Comparison of ENCODE assay signal across 20 cellular contexts in genomic region chr7:106248616-106249015, GRCh38. TPM values are rescaled to one million over a fixed set of nuclear protein-coding genes. Genes with fewer than 3 reads are reported as not detected.
DNase-seq lines count a peak whose midpoint lies in the region; ATAC-seq, FAIRE-seq and TF ChIP-seq lines count a peak whose summit lies in the region.
"Had no signal": no experiment of that assay in that cellular context is flagged by ENCODE, and none has a peak within 500 bp of the region (broad histone marks: within the 10 kb centered on the region; RNA-seq: fewer than 3 reads in every experiment).

No MANE protein-coding gene starts in this region.

- in situ Hi-C loops in HepG2 (cut with HindIII; ENCODE audit: extremely low pct_ligation_motif_present, low pct_unique_long_range_greater_than_20kb) (no loop called here), GM12878 (cut with MboI) (no loop called here)

- H3K27ac Mint-ChIP-seq in naive thymus-derived CD4-positive, alpha-beta T cell, result no peak overlapping the region
- H3K27ac Mint-ChIP-seq: CD8-positive, alpha-beta T cell; H9 had no signal

- FAIRE-seq in HepG2 (lab: Jason Lieb, UNC) (no peak), GM12878 (lab: Jason Lieb, UNC) (no peak)
- FAIRE-seq: GM12891, GM19239, H1 had no signal

- no peak overlapping the region for H3K4me3 Mint-ChIP-seq in naive thymus-derived CD4-positive, alpha-beta T cell
- H3K4me3 Mint-ChIP-seq: CD14-positive monocyte; CD8-positive, alpha-beta T cell; H9 had no signal

- POLR2A ChIA-PET in HepG2 (lab: Yijun Ruan, JAX), result no interaction called here
- POLR2A ChIA-PET in GM12878 (lab: Charles Lee), result no interaction called here
- POLR2A ChIA-PET in naive thymus-derived CD4-positive, alpha-beta T cell (lab: Charles Lee), result no interaction called here

- intact Hi-C loops in right lobe of liver (cut with DNase I), result no loop called here
- intact Hi-C loops in HepG2 (cut with micrococcal nuclease; ENCODE audit: unreplicated experiment), result no loop called here
- intact Hi-C loops in GM12878 (cut with micrococcal nuclease; ENCODE audit: unreplicated experiment), result no loop called here
- intact Hi-C loops in naive thymus-derived CD4-positive, alpha-beta T cell (cut with micrococcal nuclease), result no loop called here
- intact Hi-C loops in head of caudate nucleus (cut with DNase I), result no loop called here
- intact Hi-C loops in esophagus squamous epithelium (cut with DNase I), result no loop called here

- no peak overlapping the region for H3K4me3 ChIP-seq in right lobe of liver
- H3K4me3 ChIP-seq in HepG2 (replicated peaks in 1 of 3; ENCODE audit: insufficient read depth in 1 of 3, low read depth in 2 of 3, low read length in 3 of 3), result no peak overlapping the region
- H3K4me3 ChIP-seq in GM12878, result no peak overlapping the region
- H3K4me3 ChIP-seq in naive thymus-derived CD4-positive, alpha-beta T cell (ENCODE audit: low read length), result no peak overlapping the region
- H3K4me3 ChIP-seq in esophagus squamous epithelium, result no peak overlapping the region
- H3K4me3 ChIP-seq: BLaER1 had no signal

- TF ChIP-seq RAD21 in HepG2 (CRISPR knock-in tag; IDR thresholded peaks at IDR 0.05) (no peak), GM12878 (IDR thresholded peaks at IDR 0.05; ENCODE audit: insufficient read depth, low read depth, low read length) (no peak)

- H3K4me1 Mint-ChIP-seq in naive thymus-derived CD4-positive, alpha-beta T cell, result no peaks in the 10 kb centered on the region
- H3K4me1 Mint-ChIP-seq: CD14-positive monocyte, H9 had no signal

- H3K27me3 ChIP-seq in right lobe of liver (no peaks in the 10 kb centered on the region), HepG2 (ENCODE audit: control insufficient read depth in 1 of 2, insufficient read depth in 2 of 2, low read length in 2 of 2) (no peaks in the 10 kb centered on the region), GM12878 (replicated peaks in 1 of 2; ENCODE audit: control insufficient read depth in 2 of 2, insufficient read depth in 2 of 2, low read length in 1 of 2) (no peaks in the 10 kb centered on the region), esophagus squamous epithelium (no peaks in the 10 kb centered on the region)
- H3K27me3 ChIP-seq in naive thymus-derived CD4-positive, alpha-beta T cell (ENCODE audit: control insufficient read depth in 2 of 2, insufficient read depth in 2 of 2, low read length in 2 of 2), result no peaks in the 10 kb centered on the region
- H3K27me3 ChIP-seq: BLaER1 had no signal

- peaks cover 10 to 36% (median 21%) of the 10 kb centered on the region in 11 donors for H3K9me3 Mint-ChIP-seq in naive thymus-derived CD4-positive, alpha-beta T cell

- H3K36me3 ChIP-seq in right lobe of liver, result peaks cover 3 to 53% (median 34%) of the 10 kb centered on the region in 4 donors
- peaks cover 3 to 26% of the 10 kb centered on the region in 2 experiments; a peak in 3 of 5 replicates for H3K36me3 ChIP-seq in HepG2 (replicated peaks in 1 of 2; ENCODE audit: control insufficient read depth in 1 of 2, insufficient read depth in 2 of 2, low read length in 2 of 2)
- H3K36me3 ChIP-seq in GM12878 (ENCODE audit: control insufficient read depth in 2 of 2, insufficient read depth in 2 of 2, low read length in 1 of 2), result peaks cover 3 to 31% of the 10 kb centered on the region in 2 experiments
- H3K36me3 ChIP-seq in naive thymus-derived CD4-positive, alpha-beta T cell (ENCODE audit: control insufficient read depth in 2 of 3, insufficient read depth in 3 of 3, low read length in 3 of 3), result peaks cover 0 to 27% (median 8%) of the 10 kb centered on the region in 3 experiments
- peaks cover 2 to 63% (median 3%) of the 10 kb centered on the region in 3 donors for H3K36me3 ChIP-seq in esophagus squamous epithelium

- H3K27ac ChIP-seq in right lobe of liver (no peak overlapping the region), HepG2 (ENCODE audit: extremely low read length, insufficient read depth, low read length) (no peak overlapping the region), GM12878 (ENCODE audit: control insufficient read depth, insufficient read depth) (no peak overlapping the region), esophagus squamous epithelium (no peak overlapping the region)
- H3K27ac ChIP-seq in naive thymus-derived CD4-positive, alpha-beta T cell (ENCODE audit: low read depth, low read length), result no peak overlapping the region
- H3K27ac ChIP-seq: 22Rv1, BLaER1 had no signal

- H3K9me3 ChIP-seq in right lobe of liver (peaks cover 0 to 7% (median 0%) of the 10 kb centered on the region in 4 donors), HepG2 (ENCODE audit: low read length) (no peaks in the 10 kb centered on the region), GM12878 (replicated peaks; ENCODE audit: control insufficient read depth, insufficient read depth, low read length) (peaks cover 9% of the 10 kb centered on the region; the same call in 2 of the 3 replicates), esophagus squamous epithelium (peaks cover 0 to 9% (median 0%) of the 10 kb centered on the region in 3 donors)
- H3K9me3 ChIP-seq in naive thymus-derived CD4-positive, alpha-beta T cell (ENCODE audit: control insufficient read depth in 2 of 3, low read length in 3 of 3), result peaks cover 0 to 11% (median 0%) of the 10 kb centered on the region in 3 experiments

- BruUV-seq in HepG2 (replicated peaks; lab: Mats Ljungman, UMichigan) (no TSS peak), GM12878 (replicated peaks; lab: Mats Ljungman, UMichigan) (no TSS peak)

- 100% methylated on average over 2 of the region's 2 CpGs for WGBS in right lobe of liver (ENCODE audit: insufficient coverage, low coverage, low lambda C conversion rate, missing lambda C conversion rate)
- 97% methylated on average over 2 of the region's 2 CpGs for WGBS in HepG2 (ENCODE audit: low lambda C conversion rate)
- WGBS in GM12878 (ENCODE audit: insufficient coverage, insufficient replicate concordance, low lambda C conversion rate, missing lambda C conversion rate), result 100% methylated on average over 2 of the region's 2 CpGs
- 63 to 88% methylated on average over 2 of the region's 2 CpGs for WGBS in esophagus squamous epithelium, 2 donors

- H3K27me3 Mint-ChIP-seq in naive thymus-derived CD4-positive, alpha-beta T cell, result no peaks in the 10 kb centered on the region

- CTCF ChIA-PET in HepG2 (lab: Yijun Ruan, JAX; ENCODE audit: low intra/inter-chr PET ratio, low total read pairs), result no interaction called here
- CTCF ChIA-PET in GM12878 (lab: Yijun Ruan, JAX), result no interaction called here
- CTCF ChIA-PET in naive thymus-derived CD4-positive, alpha-beta T cell (lab: Charles Lee), result interaction anchor here (0.6 kb wide), 1 partner anchor 296 kb away, joined by 3 read pairs; no protein-coding TSS in a partner anchor

- peaks cover 0 to 20% (median 0%) of the 10 kb centered on the region in 4 donors for H3K4me1 ChIP-seq in right lobe of liver
- no peaks in the 10 kb centered on the region for H3K4me1 ChIP-seq in HepG2 (ENCODE audit: insufficient read depth, low read length)
- H3K4me1 ChIP-seq in GM12878 (ENCODE audit: control insufficient read depth, insufficient read depth, low read length), result no peaks in the 10 kb centered on the region
- no peaks in the 10 kb centered on the region for H3K4me1 ChIP-seq in naive thymus-derived CD4-positive, alpha-beta T cell (ENCODE audit: control insufficient read depth in 2 of 2, insufficient read depth in 2 of 2, low read length in 2 of 2)
- no peaks in the 10 kb centered on the region for H3K4me1 ChIP-seq in esophagus squamous epithelium
- H3K4me1 ChIP-seq: BLaER1 had no signal

- ATAC-seq in right lobe of liver (no peak), HepG2 (no peak), GM12878 (0 out of 3 replicates have a peak, but pooled peaks have one; percentile 8)
- peak; percentile 17 for ATAC-seq in naive thymus-derived CD4-positive, alpha-beta T cell
- ATAC-seq: CD8-positive, alpha-beta T cell had no signal

- RAD21 ChIA-PET in GM12878 (lab: Charles Lee; ENCODE audit: unreplicated experiment), result no interaction called here

- peaks cover 21 to 54% (median 51%) of the 10 kb centered on the region in 5 donors for H3K36me3 Mint-ChIP-seq in naive thymus-derived CD4-positive, alpha-beta T cell

- no peak for TF ChIP-seq CTCF in right lobe of liver (IDR thresholded peaks at IDR 0.05)
- TF ChIP-seq CTCF in HepG2 (CRISPR knock-in tag; IDR thresholded peaks at IDR 0.05), result no peak
- no peak for TF ChIP-seq CTCF in GM12878 (IDR thresholded peaks at IDR 0.05 in 2 of 3, conservative IDR thresholded peaks at IDR 0.05 in 1 of 3; ENCODE audit: control insufficient read depth in 2 of 3, extremely low read depth in 1 of 3, insufficient read depth in 1 of 3, low read depth in 3 of 3, low read length in 3 of 3)
- no peak for TF ChIP-seq CTCF in esophagus squamous epithelium (IDR thresholded peaks at IDR 0.05)

- H2AFZ ChIP-seq in HepG2 (ENCODE audit: low read length) (no peak overlapping the region), GM12878 (ENCODE audit: control insufficient read depth, low read depth, low read length) (no peak overlapping the region)

- no peak overlapping the region for H3K4me2 ChIP-seq in HepG2 (ENCODE audit: low read depth, low read length)
- H3K4me2 ChIP-seq in GM12878 (ENCODE audit: control insufficient read depth, insufficient read depth), result no peak overlapping the region
- H3K4me2 ChIP-seq: BLaER1 had no signal

- TF ChIP-seq EP300 in HepG2 (IDR thresholded peaks at IDR 0.05; ENCODE audit: low read depth in 2 of 2, low read length in 2 of 2), result no peak
- no peak for TF ChIP-seq EP300 in HepG2 (CRISPR knock-in tag; IDR thresholded peaks at IDR 0.05; ENCODE audit: borderline replicate concordance)
- no peak for TF ChIP-seq EP300 in GM12878 (IDR thresholded peaks at IDR 0.05; ENCODE audit: borderline replicate concordance in 1 of 2, control insufficient read depth in 1 of 2, low read depth in 2 of 2, low read length in 2 of 2)

- SMC1A ChIA-PET in GM12878 (lab: Charles Lee; ENCODE audit: uncharacterized antibody, unreplicated experiment), result interaction anchor here (0.8 to 1.7 kb wide), 2 partner anchors 20 to 214 kb away, joined by 3 to 4 read pairs; no protein-coding TSS in a partner anchor

- H3K79me2 ChIP-seq in HepG2 (ENCODE audit: insufficient read depth, low read length) (no peaks in the 10 kb centered on the region), GM12878 (ENCODE audit: control insufficient read depth, insufficient read depth, low read length) (no peaks in the 10 kb centered on the region)

- TF ChIP-seq POLR2A in right lobe of liver (IDR thresholded peaks at IDR 0.05) (peak; percentile 1), HepG2 (IDR thresholded peaks at IDR 0.05; ENCODE audit: insufficient read depth in 1 of 2, low read depth in 2 of 2, low read length in 2 of 2) (no peak), GM12878 (IDR thresholded peaks at IDR 0.05; ENCODE audit: low read depth, low read length) (no peak), esophagus squamous epithelium (IDR thresholded peaks at IDR 0.05) (no peak)

- no peak for DNase-seq in right lobe of liver
- DNase-seq in HepG2 (ENCODE audit: low spot score), result no peak
- no peak for DNase-seq in GM12878 (ENCODE audit: low read depth, low spot score)
- DNase-seq in naive thymus-derived CD4-positive, alpha-beta T cell, result no peak
- DNase-seq in stimulated activated CD4-positive, alpha-beta T cell treated with anti-CD3 and anti-CD28 coated beads, Interleukin-2, amount 100 ng/mL, for 48 hours, result no peak
- no peak for DNase-seq in head of caudate nucleus
- no peak for DNase-seq in esophagus squamous epithelium (lab: John Stamatoyannopoulos, UW)
- DNase-seq: Calu3; CD8-positive, alpha-beta T cell; DMS 273 treated with DMSO at 0.1 percent for 48 hours; DMS53; DND-41; EL; H9 had no signal

- no peak overlapping the region for H3K9ac ChIP-seq in HepG2 (ENCODE audit: insufficient read depth, low read depth, low read length)
- H3K9ac ChIP-seq in GM12878 (ENCODE audit: control insufficient read depth, insufficient read depth, low read length), result no peak overlapping the region
- H3K9ac ChIP-seq: BLaER1 had no signal

- H4K20me1 ChIP-seq in HepG2 (ENCODE audit: insufficient read depth, low read length) (no peaks in the 10 kb centered on the region), GM12878 (ENCODE audit: control insufficient read depth, insufficient read depth) (no peaks in the 10 kb centered on the region)
- H4K20me1 ChIP-seq: BLaER1 had no signal

RNA-seq across cellular contexts. Expression of gene NAMPT, which starts 36.2 kb away (rescaled TPM):
- total RNA-seq in right lobe of liver (100 to 1,000 TPM; 118 to 726 (median 515) TPM), HepG2 (2016; rRNA removed; fragmentation: Illumina TruSeq; extraction: Trizol) (67.7 and 105 TPM in 2 replicates), GM12878 (2014; rRNA removed) (70.4 and 89.2 TPM in 2 replicates), GM12878 (2014; rRNA removed; fragmentation: Illumina TruSeq; extraction: Trizol) (112 and 115 TPM in 2 replicates), GM12878 (2021) (97.0 and 102 TPM in 2 replicates), esophagus squamous epithelium (100 to 1,000 TPM; 274 to 823 (median 604) TPM)
- total RNA-seq in HepG2 (2016; cell fraction: cytosol; rRNA removed; fragmentation: Illumina TruSeq; extraction: Trizol; ENCODE audit: low read depth), result 13.0 and 13.4 TPM in 2 replicates
- 64.2 and 94.5 TPM in 2 replicates for total RNA-seq in HepG2 (2016; cell fraction: insoluble cytoplasmic fraction; rRNA removed; fragmentation: Illumina TruSeq; extraction: Trizol)
- total RNA-seq in HepG2 (2016; cell fraction: membrane; rRNA removed; fragmentation: Illumina TruSeq; extraction: Trizol), result 33.7 and 41.5 TPM in 2 replicates
- 43.1 and 45.4 TPM in 2 replicates for total RNA-seq in HepG2 (2016; cell fraction: nucleus; rRNA removed; fragmentation: Illumina TruSeq; extraction: Trizol)
- polyA plus RNA-seq in HepG2 (2011; rRNA removed) (10.4 and 15.8 TPM in 2 replicates), GM12878 (2011; rRNA removed) (173 and 276 TPM in 2 replicates), GM12878 (2014; fragmentation: Illumina TruSeq; extraction: Trizol) (96.3 and 122 TPM in 2 replicates), GM12878 (2014; fragmentation: Nextera tagmentation; extraction: Ambion mirVana) (10 to 100 TPM; 28.3 to 29.9 TPM), GM12878 (2014; rRNA removed) (43.6 and 60.3 TPM in 2 replicates), GM12878 (2016; fragmentation: Nextera tagmentation; extraction: Ambion mirVana) (10 to 100 TPM; 67.5 to 79.6 TPM)
- polyA plus RNA-seq in HepG2 (2011; cell fraction: cytosol; rRNA removed), result 6.9 and 10.2 TPM in 2 replicates
- polyA plus RNA-seq in HepG2 (2011; cell fraction: nucleus; rRNA removed), result 4.5 and 9.2 TPM in 2 replicates
- polyA plus RNA-seq in HepG2 (2012), result 32.6 and 38.7 TPM in 2 replicates
- 7.8 and 8.1 TPM in 2 replicates for polyA plus RNA-seq in HepG2 (2016; cell fraction: cytosol; fragmentation: Illumina TruSeq; extraction: Trizol; ENCODE audit: low read depth)
- 74.3 and 76.8 TPM in 2 replicates for polyA plus RNA-seq in HepG2 (2016; cell fraction: insoluble cytoplasmic fraction; fragmentation: Illumina TruSeq; extraction: Trizol; ENCODE audit: low read depth)
- polyA plus RNA-seq in HepG2 (2016; cell fraction: membrane; fragmentation: Illumina TruSeq; extraction: Trizol; ENCODE audit: low read depth), result 14.5 and 16.2 TPM in 2 replicates
- polyA plus RNA-seq in HepG2 (2016; cell fraction: nucleus; fragmentation: Illumina TruSeq; extraction: Trizol; ENCODE audit: insufficient read depth, low read depth), result 23.2 and 29.2 TPM in 2 replicates
- 7.5 and 29.2 TPM in 2 replicates for polyA minus RNA-seq in HepG2 (2011; rRNA and poly(A)+ RNA removed; ENCODE audit: low replicate concordance)
- polyA minus RNA-seq in HepG2 (2011; cell fraction: cytosol; rRNA and poly(A)+ RNA removed), result 43.6 and 50.5 TPM in 2 replicates
- polyA minus RNA-seq in HepG2 (2011; cell fraction: nucleus; rRNA and poly(A)+ RNA removed), result 56.3 and 66.5 TPM in 2 replicates
- 297 and 310 TPM in 2 replicates for total RNA-seq in GM12878 (2013; cell fraction: nucleolus; rRNA removed)
- 32.0 TPM for polyA plus RNA-seq in GM12878 (2011; ENCODE audit: low read depth)
- polyA plus RNA-seq in GM12878 (2011; cell fraction: cytosol; rRNA removed), result 44.5 and 59.5 TPM in 2 replicates
- 67.0 and 82.7 TPM in 2 replicates for polyA plus RNA-seq in GM12878 (2011; cell fraction: nucleus; rRNA removed)
- polyA plus RNA-seq in GM12878 (2012), result 61.5 and 107 TPM in 2 replicates
- 113 and 151 TPM in 2 replicates for polyA minus RNA-seq in GM12878 (2011; rRNA and poly(A)+ RNA removed)
- 137 and 168 TPM in 2 replicates for polyA minus RNA-seq in GM12878 (2011; cell fraction: cytosol; rRNA and poly(A)+ RNA removed)
- 153 and 201 TPM in 2 replicates for polyA minus RNA-seq in GM12878 (2011; cell fraction: nucleus; rRNA and poly(A)+ RNA removed)
- total RNA-seq in naive thymus-derived CD4-positive, alpha-beta T cell, result 100 to 1,000 TPM in 2 of 5 experiments, 10 to 100 TPM in 3; 22.2 to 731 (median 88.7) TPM
- polyA plus RNA-seq in naive thymus-derived CD4-positive, alpha-beta T cell, result 10 to 100 TPM; 13.9 to 18.9 TPM

Comparison
In these comparisons a context has a peak if more than half of its experiments do, and no peak if none do; other contexts are left out.
1. ATAC-seq: peak in GM12878 (single experiment) and naive thymus-derived CD4-positive, alpha-beta T cell (single experiment); none in right lobe of liver (0 of 4) and HepG2 (single experiment).